ENCODE assay signal across 5 cellular contexts in genomic region chr12:125315771-125316170, GRCh38.
"Had no signal": no experiment of that assay in that cellular context is flagged by ENCODE, and none has a peak within 500 bp of the region (broad histone marks: within the 10 kb centered on the region; RNA-seq: fewer than 3 reads in every experiment).

No MANE protein-coding gene starts in this region.

- H3K9ac ChIP-seq: GM23248 had no signal

- H2AFZ ChIP-seq: GM23248 had no signal

- H3K4me1 ChIP-seq: HAP-1 had no signal

- DNase-seq: GM23248, GOT3, H7, IMR-90 had no signal

- H3K9me3 ChIP-seq: HAP-1 had no signal

- H3K4me3 ChIP-seq: GM23248, HAP-1 had no signal

- H3K36me3 ChIP-seq: HAP-1 had no signal

- H3K27ac ChIP-seq: GM23248 had no signal
